Comparison of ENCODE assay signal across 27 cellular contexts in genomic region chr10:132925614-132926013, GRCh38. TPM values are rescaled to one million over a fixed set of nuclear protein-coding genes. Genes with fewer than 3 reads are reported as not detected.
"Had no signal": no experiment of that assay in that cellular context is flagged by ENCODE, and none has a peak within 500 bp of the region (broad histone marks: within the 10 kb centered on the region; RNA-seq: fewer than 3 reads in every experiment).

No MANE protein-coding gene starts in this region.

- H3K9me3 Mint-ChIP-seq: activated CD4-positive, alpha-beta T cell treated with anti-CD3 and anti-CD28 coated beads, Interleukin-2, amount 10 ng/mL, durations not matched to agents 7 days and 5 days; activated naive CD4-positive, alpha-beta T cell treated with anti-CD3 and anti-CD28 coated beads, Interleukin-2, amount 50 U/mL, for 24 hours; activated T-cell treated with anti-CD3 and anti-CD28 coated beads, Interleukin-2, amount 50 U/mL, for 4 hours; central memory CD8-positive, alpha-beta T cell had no signal

- ATAC-seq: activated T-cell treated with anti-CD3 and anti-CD28 coated beads, Interleukin-2, amount 50 U/mL, for 4 hours; body of pancreas had no signal

- H3K9ac ChIP-seq: SK-N-SH had no signal

- H3K4me1 ChIP-seq: ascending aorta, body of pancreas, SJCRH30 had no signal

- H3K27me3 Mint-ChIP-seq: activated CD4-positive, alpha-beta memory T cell treated with anti-CD3 and anti-CD28 coated beads for 36 hours; activated CD4-positive, alpha-beta T cell treated with anti-CD3 and anti-CD28 coated beads, Interleukin-2, amount 10 ng/mL, durations not matched to agents 7 days and 5 days; activated naive CD4-positive, alpha-beta T cell treated with anti-CD3 and anti-CD28 coated beads, Interleukin-2, amount 50 U/mL, for 24 hours; central memory CD8-positive, alpha-beta T cell had no signal

- H3K4me3 Mint-ChIP-seq: activated CD4-positive, alpha-beta memory T cell treated with anti-CD3 and anti-CD28 coated beads for 36 hours; activated CD4-positive, alpha-beta T cell treated with anti-CD3 and anti-CD28 coated beads, Interleukin-2, amount 10 ng/mL, durations not matched to agents 7 days and 5 days; activated naive CD4-positive, alpha-beta T cell treated with anti-CD3 and anti-CD28 coated beads, Interleukin-2, amount 50 U/mL, for 24 hours; activated T-cell treated with anti-CD3 and anti-CD28 coated beads, Interleukin-2, amount 50 U/mL, for 4 hours; central memory CD8-positive, alpha-beta T cell had no signal

- DNase-seq: activated CD4-positive, alpha-beta memory T cell treated with anti-CD3 and anti-CD28 coated beads for 36 hours; activated CD4-positive, alpha-beta T cell treated with anti-CD3 and anti-CD28 coated beads, Interleukin-2, amount 10 ng/mL, durations not matched to agents 7 days and 5 days; activated CD4-positive, CD25-positive, alpha-beta regulatory T cell; activated CD8-positive, alpha-beta memory T cell treated with anti-CD3 and anti-CD28 coated beads for 24 hours; activated effector memory CD4-positive, alpha-beta T cell treated with anti-CD3 and anti-CD28 coated beads, Interleukin-2, amount 50 U/mL, for 16 hours; activated T-cell treated with anti-CD3 and anti-CD28 coated beads, Interleukin-2, amount 50 U/mL, for 4 hours; amniotic stem cell; Kasumi-1; KBM-7; NCI-H1048; NCI-H1694; NCI-H2029; NCI-H2107; NCI-H2171 treated with DMSO at 0.1 percent for 48 hours; NCI-H226; NCI-H526; NCI-H82; SJCRH30; T-helper 1 cell had no signal

- H3K36me3 Mint-ChIP-seq: activated CD4-positive, alpha-beta memory T cell treated with anti-CD3 and anti-CD28 coated beads for 36 hours; activated naive CD4-positive, alpha-beta T cell treated with anti-CD3 and anti-CD28 coated beads, Interleukin-2, amount 50 U/mL, for 24 hours had no signal

- H3K9me3 ChIP-seq: ascending aorta, body of pancreas, SJCRH30, SK-N-SH had no signal

- H3K27ac Mint-ChIP-seq: activated CD4-positive, alpha-beta memory T cell treated with anti-CD3 and anti-CD28 coated beads for 36 hours; activated CD4-positive, alpha-beta T cell treated with anti-CD3 and anti-CD28 coated beads, Interleukin-2, amount 10 ng/mL, durations not matched to agents 7 days and 5 days; activated naive CD4-positive, alpha-beta T cell treated with anti-CD3 and anti-CD28 coated beads, Interleukin-2, amount 50 U/mL, for 24 hours had no signal

- H3K4me1 Mint-ChIP-seq: activated CD4-positive, alpha-beta T cell treated with anti-CD3 and anti-CD28 coated beads, Interleukin-2, amount 10 ng/mL, durations not matched to agents 7 days and 5 days; activated naive CD4-positive, alpha-beta T cell treated with anti-CD3 and anti-CD28 coated beads, Interleukin-2, amount 50 U/mL, for 24 hours; central memory CD8-positive, alpha-beta T cell had no signal

- H3K4me3 ChIP-seq: ascending aorta, body of pancreas, SJCRH30 had no signal

- H3K36me3 ChIP-seq: ascending aorta, SJCRH30 had no signal

- H3K27me3 ChIP-seq: ascending aorta, body of pancreas, SJCRH30 had no signal

- H3K4me2 ChIP-seq: SK-N-SH had no signal

- H3K27ac ChIP-seq: ascending aorta, body of pancreas, SJCRH30, VCaP had no signal

RNA-seq across cellular contexts. Expression of gene CFAP46, which starts 16.8 kb away (rescaled TPM):
- total RNA-seq: activated CD4-positive, alpha-beta T cell treated with anti-CD3 and anti-CD28 coated beads, Interleukin-2, amount 10 ng/mL, durations not matched to agents 7 days and 5 days; ascending aorta; OCI-LY7; RPMI7951 had no signal
